In the genomic region with DNA sequence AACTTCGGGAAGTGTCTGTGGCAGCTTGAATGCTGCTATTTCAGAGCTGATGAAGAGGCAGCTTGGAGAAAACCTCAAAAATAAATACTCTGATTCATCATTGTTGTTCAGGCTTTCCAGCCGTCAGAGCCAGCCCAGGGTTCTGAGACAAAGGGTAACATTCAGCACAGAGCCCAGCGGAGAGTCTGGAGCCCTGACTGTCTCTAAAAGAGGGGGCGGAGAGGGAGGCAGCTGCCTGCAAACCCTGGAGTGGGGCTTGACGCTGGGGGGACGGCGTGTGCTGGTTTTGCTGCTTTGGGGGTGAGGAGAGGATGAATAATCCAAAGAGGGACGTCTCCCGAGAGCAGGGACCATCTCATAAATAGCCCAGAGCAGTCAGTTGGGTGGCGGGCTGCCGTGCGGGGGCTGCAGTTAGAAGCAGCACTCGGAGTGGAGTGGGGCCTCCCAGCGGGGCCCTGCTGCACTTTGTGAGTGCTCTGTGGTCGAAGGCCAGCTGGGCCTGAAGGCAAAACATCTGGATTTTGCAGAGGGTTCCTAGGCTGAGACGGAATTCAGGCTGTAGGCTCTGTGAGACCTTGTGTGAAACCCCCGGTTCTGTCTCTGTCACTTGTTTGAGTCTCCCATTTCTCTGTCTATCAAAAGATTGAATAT, we compare ENCODE assay signal across 8 cellular contexts.
DNase-seq lines count a peak whose midpoint lies in the region; ATAC-seq and TF ChIP-seq lines count a peak whose summit lies in the region.

No MANE protein-coding gene starts in this region.

- peaks cover 63% of the 10 kb centered on the region for H3K4me1 Mint-ChIP-seq in activated CD4-positive, alpha-beta T cell treated with anti-CD3 and anti-CD28 coated beads for 36 hours
- H3K4me1 Mint-ChIP-seq in activated CD4-positive, alpha-beta T cell treated with anti-CD3 and anti-CD28 coated beads, Interleukin-2, amount 10 ng/mL, durations not matched to agents 7 days and 5 days = peaks cover 49% of the 10 kb centered on the region
- H3K4me1 Mint-ChIP-seq in chondrocyte (ENCODE audit: low read depth) = peaks cover 71% of the 10 kb centered on the region

- no peak overlapping the region for H3K4me3 Mint-ChIP-seq in activated CD4-positive, alpha-beta T cell treated with anti-CD3 and anti-CD28 coated beads for 36 hours
- H3K4me3 Mint-ChIP-seq in activated CD4-positive, alpha-beta T cell treated with anti-CD3 and anti-CD28 coated beads, Interleukin-2, amount 10 ng/mL, durations not matched to agents 7 days and 5 days = no peak overlapping the region
- peak overlapping the region; percentile 51 for H3K4me3 Mint-ChIP-seq in chondrocyte (ENCODE audit: unreplicated experiment)

- H3K36me3 ChIP-seq in tibial nerve = no peaks in the 10 kb centered on the region

- H3K27ac Mint-ChIP-seq in activated CD4-positive, alpha-beta T cell treated with anti-CD3 and anti-CD28 coated beads for 36 hours = no peak overlapping the region
- H3K27ac Mint-ChIP-seq in activated CD4-positive, alpha-beta T cell treated with anti-CD3 and anti-CD28 coated beads, Interleukin-2, amount 10 ng/mL, durations not matched to agents 7 days and 5 days = no peak overlapping the region
- H3K27ac Mint-ChIP-seq in chondrocyte (ENCODE audit: unreplicated experiment) = peak overlapping the region; percentile 94

- H3K9me3 ChIP-seq in tibial nerve = no peaks in the 10 kb centered on the region

- H3K36me3 Mint-ChIP-seq in activated CD4-positive, alpha-beta T cell treated with anti-CD3 and anti-CD28 coated beads for 36 hours (ENCODE audit: low read depth) = peaks cover 14% of the 10 kb centered on the region
- peaks cover 14% of the 10 kb centered on the region for H3K36me3 Mint-ChIP-seq in activated CD4-positive, alpha-beta T cell treated with anti-CD3 and anti-CD28 coated beads, Interleukin-2, amount 10 ng/mL, durations not matched to agents 7 days and 5 days (ENCODE audit: low read depth)
- no peaks in the 10 kb centered on the region for H3K36me3 Mint-ChIP-seq in chondrocyte (ENCODE audit: low read depth)

- H3K4me1 ChIP-seq in tibial nerve = peaks cover 0 to 89% (median 55%) of the 10 kb centered on the region in 4 donors

- intact Hi-C loops in activated CD4-positive, alpha-beta T cell treated with anti-CD3 and anti-CD28 coated beads for 36 hours (cut with DNase I, micrococcal nuclease) = loop anchor here in 1 of 2 experiments (2.0 kb wide), 1 partner anchor 15 kb away; no protein-coding TSS in a partner anchor

- TF ChIP-seq POLR2A in tibial nerve (IDR thresholded peaks at IDR 0.05) = peak in 1 of 2 donors; percentile 19

- H3K27me3 Mint-ChIP-seq in activated CD4-positive, alpha-beta T cell treated with anti-CD3 and anti-CD28 coated beads for 36 hours = no peaks in the 10 kb centered on the region
- no peaks in the 10 kb centered on the region for H3K27me3 Mint-ChIP-seq in activated CD4-positive, alpha-beta T cell treated with anti-CD3 and anti-CD28 coated beads, Interleukin-2, amount 10 ng/mL, durations not matched to agents 7 days and 5 days
- no peaks in the 10 kb centered on the region for H3K27me3 Mint-ChIP-seq in chondrocyte (ENCODE audit: low read depth)

- POLR2A ChIA-PET in activated CD4-positive, alpha-beta T cell treated with anti-CD3 and anti-CD28 coated beads for 36 hours (lab: Charles Lee) = no interaction called here
- POLR2A ChIA-PET in activated CD4-positive, alpha-beta T cell treated with anti-CD3 and anti-CD28 coated beads, Interleukin-2, amount 10 ng/mL, durations not matched to agents 7 days and 5 days (lab: Charles Lee) = no interaction called here

- CTCF ChIA-PET in activated CD4-positive, alpha-beta T cell treated with anti-CD3 and anti-CD28 coated beads for 36 hours (lab: Charles Lee) = interaction anchor here (3.1 kb wide), 1 partner anchor 10 kb away, joined by 11 read pairs; no protein-coding TSS in a partner anchor
- CTCF ChIA-PET in activated CD4-positive, alpha-beta T cell treated with anti-CD3 and anti-CD28 coated beads, Interleukin-2, amount 10 ng/mL, durations not matched to agents 7 days and 5 days (lab: Charles Lee) = interaction anchor here (1.0 kb wide), 2 partner anchors 20 to 298 kb away, joined by 3 to 4 read pairs; no protein-coding TSS in a partner anchor

- ATAC-seq in activated CD4-positive, alpha-beta T cell treated with anti-CD3 and anti-CD28 coated beads for 36 hours = no peak
- ATAC-seq in HG02973 (IDR thresholded peaks at IDR 0.05; ENCODE audit: unreplicated experiment) = no peak

- H3K27ac ChIP-seq in tibial nerve = peak overlapping the region; percentile 66 to 95 (median 86)

- H3K9me3 Mint-ChIP-seq in activated CD4-positive, alpha-beta T cell treated with anti-CD3 and anti-CD28 coated beads for 36 hours (ENCODE audit: low read depth) = peaks cover under 1% of the 10 kb centered on the region
- H3K9me3 Mint-ChIP-seq in activated CD4-positive, alpha-beta T cell treated with anti-CD3 and anti-CD28 coated beads, Interleukin-2, amount 10 ng/mL, durations not matched to agents 7 days and 5 days = peaks cover 8% of the 10 kb centered on the region
- no peaks in the 10 kb centered on the region for H3K9me3 Mint-ChIP-seq in chondrocyte (ENCODE audit: low read depth)

- TF ChIP-seq EP300 in tibial nerve (IDR thresholded peaks at IDR 0.05) = peak; percentile 41 to 90

- no peaks in the 10 kb centered on the region for H3K27me3 ChIP-seq in tibial nerve

- H3K4me3 ChIP-seq in tibial nerve = peak overlapping the region in 1 of 4 donors; percentile 18

- WGBS in tibial nerve, 2 donors = 28 to 33% methylated on average over 17 of the region's 17 CpGs

- TF ChIP-seq CTCF in chondrocyte (IDR thresholded peaks at IDR 0.05) (no peak), tibial nerve (IDR thresholded peaks at IDR 0.05) (peak in 2 of 5 experiments; percentile 11 to 16)

- peak; percentile 19 for DNase-seq in activated CD4-positive, alpha-beta T cell treated with anti-CD3 and anti-CD28 coated beads for 36 hours
- no peak for DNase-seq in activated CD4-positive, alpha-beta T cell treated with anti-CD3 and anti-CD28 coated beads, Interleukin-2, amount 10 ng/mL, durations not matched to agents 7 days and 5 days
- DNase-seq in chondrocyte (ENCODE audit: low spot score) (no peak), kidney tubule cell (ENCODE audit: low spot score) (peak; percentile 29), tibial nerve (ENCODE audit: low spot score in 2 of 2) (peak; percentile 38 to 53), NCI-H2171 treated with DMSO at 0.1 percent for 48 hours (lab: John Stamatoyannopoulos, UW) (no peak), HuH-7.5 (ENCODE audit: low spot score) (no peak)

Comparison
In these comparisons a context has a peak if more than half of its experiments do, and no peak if none do; other contexts are left out.
1. DNase-seq: peak in activated CD4-positive, alpha-beta T cell treated with anti-CD3 and anti-CD28 coated beads for 36 hours (single experiment), kidney tubule cell (single experiment) and tibial nerve (2 of 2); none in activated CD4-positive, alpha-beta T cell treated with anti-CD3 and anti-CD28 coated beads, Interleukin-2, amount 10 ng/mL, durations not matched to agents 7 days and 5 days (single experiment), chondrocyte (single experiment), NCI-H2171 treated with DMSO at 0.1 percent for 48 hours (single experiment) and HuH-7.5 (single experiment).